ENCODE assay signal across 1 cellular context in the genomic region with DNA sequence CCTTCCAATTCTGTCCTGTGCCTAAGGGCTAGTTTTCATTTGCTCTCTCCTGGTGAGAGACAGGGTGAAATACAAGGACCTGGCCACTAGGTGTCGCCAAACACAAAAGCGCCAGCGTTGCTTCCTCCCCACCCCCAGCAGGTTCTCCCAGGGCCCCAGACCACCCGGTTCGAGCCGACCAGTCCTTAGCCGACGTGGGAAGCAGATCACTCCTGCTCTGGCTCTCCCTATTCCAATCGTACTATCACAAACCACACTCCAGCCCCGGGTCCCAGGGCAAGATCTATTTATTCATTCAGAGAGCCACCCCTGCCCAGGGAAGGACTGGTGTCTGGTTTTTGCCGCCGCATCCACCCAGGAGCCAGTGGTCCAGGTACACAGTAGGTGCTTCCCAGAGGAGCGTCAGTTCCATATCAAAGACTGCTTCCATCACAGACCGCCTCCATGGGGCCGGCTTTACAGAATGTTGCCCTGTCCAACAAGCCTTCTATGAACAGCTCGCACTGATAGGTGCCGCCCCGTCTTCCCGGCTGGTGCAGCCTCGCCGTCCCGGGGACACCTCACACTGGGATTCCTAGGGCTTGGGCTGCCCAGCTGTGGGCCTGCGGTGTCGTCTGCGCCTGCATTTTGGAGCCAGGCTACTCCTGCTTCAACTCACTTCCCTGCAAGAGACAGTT.
A peak's percentile ranks its signal among the peaks of the same experiment; 100 is the strongest.
TF ChIP-seq lines count a peak whose summit lies in the region.

No MANE protein-coding gene starts in this region.

TF ChIP-seq in HepG2, 621 proteins besides CTCF, POLR2A, EP300 and RAD21 (continued from another document and continues in another):
- TF ChIP-seq, protein P1, sequence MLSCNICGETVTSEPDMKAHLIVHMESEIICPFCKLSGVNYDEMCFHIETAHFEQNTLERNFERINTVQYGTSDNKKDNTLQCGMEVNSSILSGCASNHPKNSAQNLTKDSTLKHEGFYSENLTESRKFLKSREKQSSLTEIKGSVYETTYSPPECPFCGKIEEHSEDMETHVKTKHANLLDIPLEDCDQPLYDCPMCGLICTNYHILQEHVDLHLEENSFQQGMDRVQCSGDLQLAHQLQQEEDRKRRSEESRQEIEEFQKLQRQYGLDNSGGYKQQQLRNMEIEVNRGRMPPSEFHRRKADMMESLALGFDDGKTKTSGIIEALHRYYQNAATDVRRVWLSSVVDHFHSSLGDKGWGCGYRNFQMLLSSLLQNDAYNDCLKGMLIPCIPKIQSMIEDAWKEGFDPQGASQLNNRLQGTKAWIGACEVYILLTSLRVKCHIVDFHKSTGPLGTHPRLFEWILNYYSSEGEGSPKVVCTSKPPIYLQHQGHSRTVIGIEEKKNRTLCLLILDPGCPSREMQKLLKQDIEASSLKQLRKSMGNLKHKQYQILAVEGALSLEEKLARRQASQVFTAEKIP (CRISPR knock-in tag; IDR thresholded peaks at IDR 0.05; ENCODE audit: borderline replicate concordance) = no peak
- TF ChIP-seq GABPA (IDR thresholded peaks at IDR 0.05; ENCODE audit: low read depth, low read length) (no peak), GABPA (CRISPR knock-in tag; IDR thresholded peaks at IDR 0.05; ENCODE audit: low read depth) (no peak), ADNP (CRISPR knock-in tag; IDR thresholded peaks at IDR 0.05) (no peak), PAWR (CRISPR knock-in tag; IDR thresholded peaks at IDR 0.05; ENCODE audit: borderline replicate concordance) (no peak), AGO2 (optimal IDR thresholded peaks at IDR 0.05; ENCODE audit: low read depth, low read length) (peak; percentile 37), SMC3 (IDR thresholded peaks at IDR 0.05; ENCODE audit: low read length) (peak; percentile 92), MIER3 (CRISPR knock-in tag; IDR thresholded peaks at IDR 0.05; ENCODE audit: borderline replicate concordance) (0 out of 2 replicates have a peak, but pooled peaks have one; percentile 23), BORCS8-MEF2B (CRISPR knock-in tag; IDR thresholded peaks at IDR 0.05) (peak; percentile 51; the same call in 1 of the 2 replicates), ZNF501 (CRISPR knock-in tag; IDR thresholded peaks at IDR 0.05) (peak; percentile 70), ZNF550 (CRISPR knock-in tag; IDR thresholded peaks at IDR 0.05; ENCODE audit: borderline replicate concordance) (no peak), ZNF496 (CRISPR knock-in tag; IDR thresholded peaks at IDR 0.05; ENCODE audit: insufficient replicate concordance) (no peak), SALL1 (CRISPR knock-in tag; IDR thresholded peaks at IDR 0.05) (peak; percentile 57; the same call in 1 of the 2 replicates), ZSCAN20 (CRISPR knock-in tag; IDR thresholded peaks at IDR 0.05; ENCODE audit: borderline replicate concordance) (no peak), STAG1 (CRISPR knock-in tag; IDR thresholded peaks at IDR 0.05) (peak; percentile 93), ZMYM3 (CRISPR knock-in tag; IDR thresholded peaks at IDR 0.05) (no peak), ZNF563 (CRISPR knock-in tag; IDR thresholded peaks at IDR 0.05) (no peak), ZSCAN22 (CRISPR knock-in tag; IDR thresholded peaks at IDR 0.05) (no peak), DR1 (CRISPR knock-in tag; IDR thresholded peaks at IDR 0.05) (no peak)
- TF ChIP-seq, protein P2, sequence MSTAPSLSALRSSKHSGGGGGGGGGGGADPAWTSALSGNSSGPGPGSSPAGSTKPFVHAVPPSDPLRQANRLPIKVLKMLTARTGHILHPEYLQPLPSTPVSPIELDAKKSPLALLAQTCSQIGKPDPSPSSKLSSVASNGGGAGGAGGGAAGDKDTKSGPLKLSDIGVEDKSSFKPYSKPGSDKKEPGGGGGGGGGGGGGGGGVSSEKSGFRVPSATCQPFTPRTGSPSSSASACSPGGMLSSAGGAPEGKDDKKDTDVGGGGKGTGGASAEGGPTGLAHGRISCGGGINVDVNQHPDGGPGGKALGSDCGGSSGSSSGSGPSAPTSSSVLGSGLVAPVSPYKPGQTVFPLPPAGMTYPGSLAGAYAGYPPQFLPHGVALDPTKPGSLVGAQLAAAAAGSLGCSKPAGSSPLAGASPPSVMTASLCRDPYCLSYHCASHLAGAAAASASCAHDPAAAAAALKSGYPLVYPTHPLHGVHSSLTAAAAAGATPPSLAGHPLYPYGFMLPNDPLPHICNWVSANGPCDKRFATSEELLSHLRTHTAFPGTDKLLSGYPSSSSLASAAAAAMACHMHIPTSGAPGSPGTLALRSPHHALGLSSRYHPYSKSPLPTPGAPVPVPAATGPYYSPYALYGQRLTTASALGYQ (CRISPR knock-in tag; IDR thresholded peaks at IDR 0.05) = no peak
- TF ChIP-seq, protein P3, sequence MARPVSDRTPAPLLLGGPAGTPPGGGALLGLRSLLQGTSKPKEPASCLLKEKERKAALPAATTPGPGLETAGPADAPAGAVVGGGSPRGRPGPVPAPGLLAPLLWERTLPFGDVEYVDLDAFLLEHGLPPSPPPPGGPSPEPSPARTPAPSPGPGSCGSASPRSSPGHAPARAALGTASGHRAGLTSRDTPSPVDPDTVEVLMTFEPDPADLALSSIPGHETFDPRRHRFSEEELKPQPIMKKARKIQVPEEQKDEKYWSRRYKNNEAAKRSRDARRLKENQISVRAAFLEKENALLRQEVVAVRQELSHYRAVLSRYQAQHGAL (CRISPR knock-in tag; IDR thresholded peaks at IDR 0.05; ENCODE audit: not compliant biosample characterization) = no peak
- TF ChIP-seq, protein P4, sequence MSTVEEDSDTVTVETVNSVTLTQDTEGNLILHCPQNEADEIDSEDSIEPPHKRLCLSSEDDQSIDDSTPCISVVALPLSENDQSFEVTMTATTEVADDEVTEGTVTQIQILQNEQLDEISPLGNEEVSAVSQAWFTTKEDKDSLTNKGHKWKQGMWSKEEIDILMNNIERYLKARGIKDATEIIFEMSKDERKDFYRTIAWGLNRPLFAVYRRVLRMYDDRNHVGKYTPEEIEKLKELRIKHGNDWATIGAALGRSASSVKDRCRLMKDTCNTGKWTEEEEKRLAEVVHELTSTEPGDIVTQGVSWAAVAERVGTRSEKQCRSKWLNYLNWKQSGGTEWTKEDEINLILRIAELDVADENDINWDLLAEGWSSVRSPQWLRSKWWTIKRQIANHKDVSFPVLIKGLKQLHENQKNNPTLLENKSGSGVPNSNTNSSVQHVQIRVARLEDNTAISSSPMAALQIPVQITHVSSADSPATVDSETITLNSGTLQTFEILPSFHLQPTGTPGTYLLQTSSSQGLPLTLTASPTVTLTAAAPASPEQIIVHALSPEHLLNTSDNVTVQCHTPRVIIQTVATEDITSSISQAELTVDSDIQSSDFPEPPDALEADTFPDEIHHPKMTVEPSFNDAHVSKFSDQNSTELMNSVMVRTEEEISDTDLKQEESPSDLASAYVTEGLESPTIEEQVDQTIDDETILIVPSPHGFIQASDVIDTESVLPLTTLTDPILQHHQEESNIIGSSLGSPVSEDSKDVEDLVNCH (CRISPR knock-in tag; IDR thresholded peaks at IDR 0.05) = no peak
- TF ChIP-seq, protein P5, sequence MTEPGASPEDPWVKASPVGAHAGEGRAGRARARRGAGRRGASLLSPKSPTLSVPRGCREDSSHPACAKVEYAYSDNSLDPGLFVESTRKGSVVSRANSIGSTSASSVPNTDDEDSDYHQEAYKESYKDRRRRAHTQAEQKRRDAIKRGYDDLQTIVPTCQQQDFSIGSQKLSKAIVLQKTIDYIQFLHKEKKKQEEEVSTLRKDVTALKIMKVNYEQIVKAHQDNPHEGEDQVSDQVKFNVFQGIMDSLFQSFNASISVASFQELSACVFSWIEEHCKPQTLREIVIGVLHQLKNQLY (CRISPR knock-in tag; IDR thresholded peaks at IDR 0.05) = no peak
- TF ChIP-seq, protein P6, sequence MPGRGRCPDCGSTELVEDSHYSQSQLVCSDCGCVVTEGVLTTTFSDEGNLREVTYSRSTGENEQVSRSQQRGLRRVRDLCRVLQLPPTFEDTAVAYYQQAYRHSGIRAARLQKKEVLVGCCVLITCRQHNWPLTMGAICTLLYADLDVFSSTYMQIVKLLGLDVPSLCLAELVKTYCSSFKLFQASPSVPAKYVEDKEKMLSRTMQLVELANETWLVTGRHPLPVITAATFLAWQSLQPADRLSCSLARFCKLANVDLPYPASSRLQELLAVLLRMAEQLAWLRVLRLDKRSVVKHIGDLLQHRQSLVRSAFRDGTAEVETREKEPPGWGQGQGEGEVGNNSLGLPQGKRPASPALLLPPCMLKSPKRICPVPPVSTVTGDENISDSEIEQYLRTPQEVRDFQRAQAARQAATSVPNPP (CRISPR knock-in tag; IDR thresholded peaks at IDR 0.05) = no peak
- TF ChIP-seq, protein P7, sequence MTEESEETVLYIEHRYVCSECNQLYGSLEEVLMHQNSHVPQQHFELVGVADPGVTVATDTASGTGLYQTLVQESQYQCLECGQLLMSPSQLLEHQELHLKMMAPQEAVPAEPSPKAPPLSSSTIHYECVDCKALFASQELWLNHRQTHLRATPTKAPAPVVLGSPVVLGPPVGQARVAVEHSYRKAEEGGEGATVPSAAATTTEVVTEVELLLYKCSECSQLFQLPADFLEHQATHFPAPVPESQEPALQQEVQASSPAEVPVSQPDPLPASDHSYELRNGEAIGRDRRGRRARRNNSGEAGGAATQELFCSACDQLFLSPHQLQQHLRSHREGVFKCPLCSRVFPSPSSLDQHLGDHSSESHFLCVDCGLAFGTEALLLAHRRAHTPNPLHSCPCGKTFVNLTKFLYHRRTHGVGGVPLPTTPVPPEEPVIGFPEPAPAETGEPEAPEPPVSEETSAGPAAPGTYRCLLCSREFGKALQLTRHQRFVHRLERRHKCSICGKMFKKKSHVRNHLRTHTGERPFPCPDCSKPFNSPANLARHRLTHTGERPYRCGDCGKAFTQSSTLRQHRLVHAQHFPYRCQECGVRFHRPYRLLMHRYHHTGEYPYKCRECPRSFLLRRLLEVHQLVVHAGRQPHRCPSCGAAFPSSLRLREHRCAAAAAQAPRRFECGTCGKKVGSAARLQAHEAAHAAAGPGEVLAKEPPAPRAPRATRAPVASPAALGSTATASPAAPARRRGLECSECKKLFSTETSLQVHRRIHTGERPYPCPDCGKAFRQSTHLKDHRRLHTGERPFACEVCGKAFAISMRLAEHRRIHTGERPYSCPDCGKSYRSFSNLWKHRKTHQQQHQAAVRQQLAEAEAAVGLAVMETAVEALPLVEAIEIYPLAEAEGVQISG (CRISPR knock-in tag; IDR thresholded peaks at IDR 0.05) = no peak
- TF ChIP-seq, protein P8, sequence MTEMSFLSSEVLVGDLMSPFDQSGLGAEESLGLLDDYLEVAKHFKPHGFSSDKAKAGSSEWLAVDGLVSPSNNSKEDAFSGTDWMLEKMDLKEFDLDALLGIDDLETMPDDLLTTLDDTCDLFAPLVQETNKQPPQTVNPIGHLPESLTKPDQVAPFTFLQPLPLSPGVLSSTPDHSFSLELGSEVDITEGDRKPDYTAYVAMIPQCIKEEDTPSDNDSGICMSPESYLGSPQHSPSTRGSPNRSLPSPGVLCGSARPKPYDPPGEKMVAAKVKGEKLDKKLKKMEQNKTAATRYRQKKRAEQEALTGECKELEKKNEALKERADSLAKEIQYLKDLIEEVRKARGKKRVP (CRISPR knock-in tag; IDR thresholded peaks at IDR 0.05) = no peak
- TF ChIP-seq, protein P9, sequence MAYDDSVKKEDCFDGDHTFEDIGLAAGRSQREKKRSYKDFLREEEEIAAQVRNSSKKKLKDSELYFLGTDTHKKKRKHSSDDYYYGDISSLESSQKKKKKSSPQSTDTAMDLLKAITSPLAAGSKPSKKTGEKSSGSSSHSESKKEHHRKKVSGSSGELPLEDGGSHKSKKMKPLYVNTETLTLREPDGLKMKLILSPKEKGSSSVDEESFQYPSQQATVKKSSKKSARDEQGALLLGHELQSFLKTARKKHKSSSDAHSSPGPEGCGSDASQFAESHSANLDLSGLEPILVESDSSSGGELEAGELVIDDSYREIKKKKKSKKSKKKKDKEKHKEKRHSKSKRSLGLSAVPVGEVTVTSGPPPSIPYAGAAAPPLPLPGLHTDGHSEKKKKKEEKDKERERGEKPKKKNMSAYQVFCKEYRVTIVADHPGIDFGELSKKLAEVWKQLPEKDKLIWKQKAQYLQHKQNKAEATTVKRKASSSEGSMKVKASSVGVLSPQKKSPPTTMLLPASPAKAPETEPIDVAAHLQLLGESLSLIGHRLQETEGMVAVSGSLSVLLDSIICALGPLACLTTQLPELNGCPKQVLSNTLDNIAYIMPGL (CRISPR knock-in tag; IDR thresholded peaks at IDR 0.05; ENCODE audit: borderline replicate concordance in 1 of 2, low read depth in 1 of 2) = peak; percentile 56 to 63; a peak in 3 of 4 replicates
- TF ChIP-seq, protein P10, sequence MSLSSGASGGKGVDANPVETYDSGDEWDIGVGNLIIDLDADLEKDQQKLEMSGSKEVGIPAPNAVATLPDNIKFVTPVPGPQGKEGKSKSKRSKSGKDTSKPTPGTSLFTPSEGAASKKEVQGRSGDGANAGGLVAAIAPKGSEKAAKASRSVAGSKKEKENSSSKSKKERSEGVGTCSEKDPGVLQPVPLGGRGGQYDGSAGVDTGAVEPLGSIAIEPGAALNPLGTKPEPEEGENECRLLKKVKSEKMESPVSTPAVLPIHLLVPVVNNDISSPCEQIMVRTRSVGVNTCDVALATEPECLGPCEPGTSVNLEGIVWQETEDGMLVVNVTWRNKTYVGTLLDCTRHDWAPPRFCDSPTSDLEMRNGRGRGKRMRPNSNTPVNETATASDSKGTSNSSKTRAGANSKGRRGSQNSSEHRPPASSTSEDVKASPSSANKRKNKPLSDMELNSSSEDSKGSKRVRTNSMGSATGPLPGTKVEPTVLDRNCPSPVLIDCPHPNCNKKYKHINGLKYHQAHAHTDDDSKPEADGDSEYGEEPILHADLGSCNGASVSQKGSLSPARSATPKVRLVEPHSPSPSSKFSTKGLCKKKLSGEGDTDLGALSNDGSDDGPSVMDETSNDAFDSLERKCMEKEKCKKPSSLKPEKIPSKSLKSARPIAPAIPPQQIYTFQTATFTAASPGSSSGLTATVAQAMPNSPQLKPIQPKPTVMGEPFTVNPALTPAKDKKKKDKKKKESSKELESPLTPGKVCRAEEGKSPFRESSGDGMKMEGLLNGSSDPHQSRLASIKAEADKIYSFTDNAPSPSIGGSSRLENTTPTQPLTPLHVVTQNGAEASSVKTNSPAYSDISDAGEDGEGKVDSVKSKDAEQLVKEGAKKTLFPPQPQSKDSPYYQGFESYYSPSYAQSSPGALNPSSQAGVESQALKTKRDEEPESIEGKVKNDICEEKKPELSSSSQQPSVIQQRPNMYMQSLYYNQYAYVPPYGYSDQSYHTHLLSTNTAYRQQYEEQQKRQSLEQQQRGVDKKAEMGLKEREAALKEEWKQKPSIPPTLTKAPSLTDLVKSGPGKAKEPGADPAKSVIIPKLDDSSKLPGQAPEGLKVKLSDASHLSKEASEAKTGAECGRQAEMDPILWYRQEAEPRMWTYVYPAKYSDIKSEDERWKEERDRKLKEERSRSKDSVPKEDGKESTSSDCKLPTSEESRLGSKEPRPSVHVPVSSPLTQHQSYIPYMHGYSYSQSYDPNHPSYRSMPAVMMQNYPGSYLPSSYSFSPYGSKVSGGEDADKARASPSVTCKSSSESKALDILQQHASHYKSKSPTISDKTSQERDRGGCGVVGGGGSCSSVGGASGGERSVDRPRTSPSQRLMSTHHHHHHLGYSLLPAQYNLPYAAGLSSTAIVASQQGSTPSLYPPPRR (CRISPR knock-in tag; IDR thresholded peaks at IDR 0.05; ENCODE audit: borderline replicate concordance) = no peak
- TF ChIP-seq, protein P11, sequence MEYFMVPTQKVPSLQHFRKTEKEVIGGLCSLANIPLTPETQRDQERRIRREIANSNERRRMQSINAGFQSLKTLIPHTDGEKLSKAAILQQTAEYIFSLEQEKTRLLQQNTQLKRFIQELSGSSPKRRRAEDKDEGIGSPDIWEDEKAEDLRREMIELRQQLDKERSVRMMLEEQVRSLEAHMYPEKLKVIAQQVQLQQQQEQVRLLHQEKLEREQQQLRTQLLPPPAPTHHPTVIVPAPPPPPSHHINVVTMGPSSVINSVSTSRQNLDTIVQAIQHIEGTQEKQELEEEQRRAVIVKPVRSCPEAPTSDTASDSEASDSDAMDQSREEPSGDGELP (IDR thresholded peaks at IDR 0.05; ENCODE audit: borderline replicate concordance, low read depth) = no peak
- TF ChIP-seq, protein P12, sequence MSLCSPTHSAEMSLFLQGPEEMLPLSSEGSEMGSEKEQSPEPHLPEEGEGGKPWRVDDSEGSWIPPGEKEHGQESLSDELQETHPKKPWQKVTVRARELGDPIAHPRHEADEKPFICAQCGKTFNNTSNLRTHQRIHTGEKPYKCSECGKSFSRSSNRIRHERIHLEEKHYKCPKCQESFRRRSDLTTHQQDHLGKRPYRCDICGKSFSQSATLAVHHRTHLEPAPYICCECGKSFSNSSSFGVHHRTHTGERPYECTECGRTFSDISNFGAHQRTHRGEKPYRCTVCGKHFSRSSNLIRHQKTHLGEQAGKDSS (CRISPR knock-in tag; IDR thresholded peaks at IDR 0.05; ENCODE audit: borderline replicate concordance, low read depth) = no peak
